In the genomic region with DNA sequence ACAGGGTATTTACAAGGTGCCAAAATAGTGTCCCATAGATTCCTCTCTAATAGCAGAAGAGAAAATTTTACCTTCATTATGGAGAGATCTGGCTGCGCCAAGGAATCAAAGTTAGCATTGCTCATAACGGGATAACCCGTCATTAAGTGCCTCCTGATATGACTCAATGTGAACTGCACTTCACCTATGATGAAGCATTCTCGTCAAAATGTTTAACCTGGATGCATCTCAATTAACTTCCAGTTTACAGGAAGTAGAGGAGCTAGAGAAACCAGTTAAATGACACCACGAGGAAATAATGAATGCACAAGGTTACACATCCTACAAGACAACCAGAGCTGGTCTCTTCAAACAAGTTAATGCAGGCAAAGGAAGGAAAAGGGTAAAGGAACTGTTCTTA, we compare ENCODE assay signal across 2 cellular contexts.
TF ChIP-seq lines count a peak whose summit lies in the region.

No MANE protein-coding gene starts in this region.

TF ChIP-seq in K562, 482 proteins besides CTCF, POLR2A, EP300 and RAD21 (continued from another document):
- TF ChIP-seq ZNF644 (tag; IDR thresholded peaks at IDR 0.05; ENCODE audit: low read depth) (no peak), BDP1 (IDR thresholded peaks at IDR 0.05; ENCODE audit: insufficient read depth, insufficient read length) (no peak), NFE2 (IDR thresholded peaks at IDR 0.05; ENCODE audit: low read depth) (no peak), SMAD4 (CRISPR knock-in tag; conservative IDR thresholded peaks at IDR 0.05) (no peak)
- TF ChIP-seq, protein P1, sequence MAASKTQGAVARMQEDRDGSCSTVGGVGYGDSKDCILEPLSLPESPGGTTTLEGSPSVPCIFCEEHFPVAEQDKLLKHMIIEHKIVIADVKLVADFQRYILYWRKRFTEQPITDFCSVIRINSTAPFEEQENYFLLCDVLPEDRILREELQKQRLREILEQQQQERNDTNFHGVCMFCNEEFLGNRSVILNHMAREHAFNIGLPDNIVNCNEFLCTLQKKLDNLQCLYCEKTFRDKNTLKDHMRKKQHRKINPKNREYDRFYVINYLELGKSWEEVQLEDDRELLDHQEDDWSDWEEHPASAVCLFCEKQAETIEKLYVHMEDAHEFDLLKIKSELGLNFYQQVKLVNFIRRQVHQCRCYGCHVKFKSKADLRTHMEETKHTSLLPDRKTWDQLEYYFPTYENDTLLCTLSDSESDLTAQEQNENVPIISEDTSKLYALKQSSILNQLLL (CRISPR knock-in tag; IDR thresholded peaks at IDR 0.05; ENCODE audit: borderline replicate concordance), result no peak

TF ChIP-seq in HEK293T, 16 proteins besides CTCF, POLR2A, EP300 and RAD21 (continued from another document):
- no peak for TF ChIP-seq SUZ12 (IDR thresholded peaks at IDR 0.05)
